ENCODE assay signal across 9 cellular contexts in genomic region chr12:5200276-5201087, GRCh38.
A peak's percentile ranks its signal among the peaks of the same experiment; 100 is the strongest.
DNase-seq lines count a peak whose midpoint lies in the region; ATAC-seq and TF ChIP-seq lines count a peak whose summit lies in the region.
"Had no signal": no experiment of that assay in that cellular context is flagged by ENCODE, and none has a peak within 500 bp of the region (broad histone marks: within the 10 kb centered on the region; RNA-seq: fewer than 3 reads in every experiment).

No MANE protein-coding gene starts in this region.

- H3K9me3 ChIP-seq in body of pancreas = no peaks in the 10 kb centered on the region
- H3K9me3 ChIP-seq in uterus = no peaks in the 10 kb centered on the region

- no peak overlapping the region for H3K4me3 ChIP-seq in body of pancreas
- H3K4me3 ChIP-seq in lower leg skin (ENCODE audit: low read depth, poor library complexity, severe bottlenecking) = no peak overlapping the region
- H3K4me3 ChIP-seq in uterus = no peak overlapping the region

- 10 to 16% methylated on average over 14 of the region's 14 CpGs for WGBS in body of pancreas, 2 donors
- WGBS in lower leg skin, 2 donors = 47% methylated on average over 14 of the region's 14 CpGs

- TF ChIP-seq POLR2A in body of pancreas (IDR thresholded peaks at IDR 0.05) = no peak
- TF ChIP-seq POLR2A in lower leg skin (IDR thresholded peaks at IDR 0.05) = no peak
- no peak for TF ChIP-seq POLR2A in uterus (IDR thresholded peaks at IDR 0.05)

- H3K4me1 Mint-ChIP-seq in activated CD8-positive, alpha-beta memory T cell treated with anti-CD3 and anti-CD28 coated beads, Interleukin-2, amount 10 ng/mL, durations not matched to agents 7 days and 5 days = no peaks in the 10 kb centered on the region
- H3K4me1 Mint-ChIP-seq: activated naive CD4-positive, alpha-beta T cell treated with anti-CD3 and anti-CD28 coated beads, Interleukin-2, amount 50 U/mL, for 24 hours had no signal

- H3K9me3 Mint-ChIP-seq in activated CD8-positive, alpha-beta memory T cell treated with anti-CD3 and anti-CD28 coated beads, Interleukin-2, amount 10 ng/mL, durations not matched to agents 7 days and 5 days (ENCODE audit: low read depth) = no peaks in the 10 kb centered on the region
- H3K9me3 Mint-ChIP-seq: activated naive CD4-positive, alpha-beta T cell treated with anti-CD3 and anti-CD28 coated beads, Interleukin-2, amount 50 U/mL, for 24 hours had no signal

- H3K27me3 ChIP-seq in body of pancreas (no peaks in the 10 kb centered on the region), uterus (no peaks in the 10 kb centered on the region)

- H3K27ac Mint-ChIP-seq in activated CD8-positive, alpha-beta memory T cell treated with anti-CD3 and anti-CD28 coated beads, Interleukin-2, amount 10 ng/mL, durations not matched to agents 7 days and 5 days = no peak overlapping the region
- H3K27ac Mint-ChIP-seq: activated naive CD4-positive, alpha-beta T cell treated with anti-CD3 and anti-CD28 coated beads, Interleukin-2, amount 50 U/mL, for 24 hours had no signal

- H3K27ac ChIP-seq in body of pancreas (no peak overlapping the region), uterus (no peak overlapping the region)

- no peak for ATAC-seq in activated CD8-positive, alpha-beta memory T cell treated with anti-CD3 and anti-CD28 coated beads, Interleukin-2, amount 10 ng/mL, durations not matched to agents 7 days and 5 days
- no peak for ATAC-seq in body of pancreas

- peaks cover 2% of the 10 kb centered on the region for H3K27me3 Mint-ChIP-seq in activated CD8-positive, alpha-beta memory T cell treated with anti-CD3 and anti-CD28 coated beads, Interleukin-2, amount 10 ng/mL, durations not matched to agents 7 days and 5 days

- intact Hi-C loops in body of pancreas (cut with DNase I) (no loop called here), lower leg skin (cut with DNase I; ENCODE audit: low total_unique reads) (no loop called here), uterus (cut with DNase I; ENCODE audit: low total_unique reads) (no loop called here)

- TF ChIP-seq CTCF in body of pancreas (IDR thresholded peaks at IDR 0.05) (peak; percentile 40 to 62 (median 53)), lower leg skin (IDR thresholded peaks at IDR 0.05) (no peak), uterus (IDR thresholded peaks at IDR 0.05) (peak; percentile 31 to 51 (median 44))

- H3K36me3 ChIP-seq in body of pancreas (replicated peaks in 1 of 2; ENCODE audit: insufficient read depth in 1 of 2, low read depth in 2 of 2) (no peaks in the 10 kb centered on the region), uterus (no peaks in the 10 kb centered on the region)

- no peaks in the 10 kb centered on the region for H3K36me3 Mint-ChIP-seq in activated CD8-positive, alpha-beta memory T cell treated with anti-CD3 and anti-CD28 coated beads, Interleukin-2, amount 10 ng/mL, durations not matched to agents 7 days and 5 days
- H3K36me3 Mint-ChIP-seq: activated naive CD4-positive, alpha-beta T cell treated with anti-CD3 and anti-CD28 coated beads, Interleukin-2, amount 50 U/mL, for 24 hours had no signal

- CTCF ChIA-PET in activated CD8-positive, alpha-beta memory T cell treated with anti-CD3 and anti-CD28 coated beads, Interleukin-2, amount 10 ng/mL, durations not matched to agents 7 days and 5 days (lab: Charles Lee) = interaction anchor here (0.8 kb wide), 1 partner anchor 10 kb away, joined by 3 read pairs; no protein-coding TSS in a partner anchor

- H3K4me3 Mint-ChIP-seq in activated CD8-positive, alpha-beta memory T cell treated with anti-CD3 and anti-CD28 coated beads, Interleukin-2, amount 10 ng/mL, durations not matched to agents 7 days and 5 days = no peak overlapping the region
- H3K4me3 Mint-ChIP-seq: activated naive CD4-positive, alpha-beta T cell treated with anti-CD3 and anti-CD28 coated beads, Interleukin-2, amount 50 U/mL, for 24 hours had no signal

- peak; percentile 60 for DNase-seq in activated CD8-positive, alpha-beta memory T cell treated with anti-CD3 and anti-CD28 coated beads for 24 hours
- no peak for DNase-seq in activated CD8-positive, alpha-beta memory T cell treated with anti-CD3 and anti-CD28 coated beads, Interleukin-2, amount 10 ng/mL, durations not matched to agents 7 days and 5 days
- DNase-seq in NCI-H2029 (lab: John Stamatoyannopoulos, UW) (peak; percentile 72), body of pancreas (peak; percentile 39 to 63 (median 44)), lower leg skin (ENCODE audit: low spot score in 2 of 2) (peak; percentile 17 to 90), uterus (peak; percentile 16 to 22), COLO829 (ENCODE audit: low spot score) (no peak)
- DNase-seq in effector CD8-positive, alpha-beta T cell (lab: John Stamatoyannopoulos, UW) = no peak

- H3K4me1 ChIP-seq in body of pancreas (no peaks in the 10 kb centered on the region), uterus (no peaks in the 10 kb centered on the region)

Comparison
In these comparisons a context has a peak if more than half of its experiments do, and no peak if none do; other contexts are left out.
1. DNase-seq: peak in activated CD8-positive, alpha-beta memory T cell treated with anti-CD3 and anti-CD28 coated beads for 24 hours (single experiment), NCI-H2029 (single experiment), body of pancreas (4 of 4), lower leg skin (2 of 2) and uterus (2 of 2); none in activated CD8-positive, alpha-beta memory T cell treated with anti-CD3 and anti-CD28 coated beads, Interleukin-2, amount 10 ng/mL, durations not matched to agents 7 days and 5 days (single experiment), effector CD8-positive, alpha-beta T cell (single experiment) and COLO829 (single experiment).
2. CTCF ChIP-seq: peak in body of pancreas (7 of 7) and uterus (4 of 4); none in lower leg skin (0 of 3).